8 cellular contexts compared by ENCODE assay signal in genomic region chr13:98476106-98476505, GRCh38.
DNase-seq lines count a peak whose midpoint lies in the region; ATAC-seq lines count a peak whose summit lies in the region.

No MANE protein-coding gene starts in this region.

- DNase-seq in activated CD4-positive, CD25-positive, alpha-beta regulatory T cell treated with anti-CD3 and anti-CD28 coated beads, Interleukin-2, amount 50 U/mL, for 72 hours = no peak
- peak; percentile 51 for DNase-seq in activated CD8-positive, alpha-beta memory T cell treated with anti-CD3 and anti-CD28 coated beads, Interleukin-2, amount 50 U/mL, for 1 hour (ENCODE audit: extremely low read depth)
- peak; percentile 49 for DNase-seq in iPS-NIHi11 (ENCODE audit: low spot score)
- DNase-seq in stimulated activated CD8-positive, alpha-beta memory T cell treated with anti-CD3 and anti-CD28 coated beads, Interleukin-7, amount 100 ng/mL, for 24 hours (ENCODE audit: low read depth) = peak; percentile 24
- DNase-seq in HuH-7.5 (ENCODE audit: low spot score) = no peak
- DNase-seq in NCI-H1436 (lab: John Stamatoyannopoulos, UW) = no peak

- ATAC-seq in activated CD4-positive, CD25-positive, alpha-beta regulatory T cell treated with anti-CD3 and anti-CD28 coated beads, Interleukin-2, amount 50 U/mL, for 24 hours = peak; percentile 25 to 26
- ATAC-seq in HG03139 (IDR thresholded peaks at IDR 0.05; ENCODE audit: unreplicated experiment) = peak; percentile 31

Comparison
In these comparisons a context has a peak if more than half of its experiments do, and no peak if none do; other contexts are left out.
1. DNase-seq: peak in activated CD8-positive, alpha-beta memory T cell treated with anti-CD3 and anti-CD28 coated beads, Interleukin-2, amount 50 U/mL, for 1 hour (single experiment), iPS-NIHi11 (single experiment) and stimulated activated CD8-positive, alpha-beta memory T cell treated with anti-CD3 and anti-CD28 coated beads, Interleukin-7, amount 100 ng/mL, for 24 hours (single experiment); none in activated CD4-positive, CD25-positive, alpha-beta regulatory T cell treated with anti-CD3 and anti-CD28 coated beads, Interleukin-2, amount 50 U/mL, for 72 hours (single experiment), HuH-7.5 (single experiment) and NCI-H1436 (single experiment).